In the genomic region with DNA sequence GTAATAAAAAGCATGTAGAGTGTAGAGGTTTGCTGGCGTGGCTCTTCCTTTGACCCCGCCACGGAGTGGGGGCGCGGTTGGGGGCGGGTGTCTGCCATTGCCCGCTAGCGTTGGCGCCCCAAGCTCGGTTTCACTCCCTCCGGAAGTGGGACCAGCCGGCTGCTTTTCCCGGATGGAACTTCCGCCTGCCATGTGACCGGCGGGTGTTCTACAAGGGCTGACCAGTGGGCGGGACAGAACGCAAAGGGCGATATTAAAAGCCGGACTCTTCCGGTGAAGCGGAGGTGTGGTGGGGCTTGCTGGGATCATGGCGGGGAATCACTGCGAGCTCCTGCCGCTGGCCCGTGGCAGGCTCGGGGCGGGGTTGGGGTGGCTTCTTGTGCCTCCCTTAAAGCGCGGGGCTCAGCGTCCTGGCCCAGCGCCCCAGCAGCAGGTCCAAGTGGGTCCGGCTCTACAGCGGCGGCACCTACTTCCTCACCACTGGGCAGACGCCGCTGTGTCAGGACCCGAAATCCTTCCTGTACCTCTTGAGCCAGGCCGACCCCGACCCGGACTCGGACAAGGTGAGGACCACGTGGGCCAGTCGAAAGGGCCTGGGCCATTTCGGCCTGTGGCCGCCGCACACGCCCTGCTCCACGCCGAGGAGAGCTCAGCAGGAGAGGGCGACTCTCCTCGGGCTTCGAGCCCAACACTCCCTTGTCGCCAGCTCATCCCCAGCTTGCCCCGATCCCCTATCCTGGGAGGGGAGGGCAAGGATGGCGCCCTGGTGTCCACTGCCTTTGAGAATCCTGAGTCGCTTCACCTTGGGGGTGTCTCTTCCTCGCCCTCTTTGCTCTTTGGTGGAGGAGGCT, we compare ENCODE assay signal across 8 cellular contexts.
A peak's percentile ranks its signal among the peaks of the same experiment; 100 is the strongest.
DNase-seq lines count a peak whose midpoint lies in the region; ATAC-seq and TF ChIP-seq lines count a peak whose summit lies in the region.

No MANE protein-coding gene starts in this region.

- H3K27ac ChIP-seq in SU-DHL-6 (ENCODE audit: low read depth, low read length): peak overlapping the region; percentile 51
- peak overlapping the region; percentile 76 for H3K27ac ChIP-seq in parathyroid adenoma
- H3K27ac ChIP-seq in tibial artery: peak overlapping the region; percentile 80 to 88

- H3K9ac ChIP-seq in SU-DHL-6 (ENCODE audit: low read length) (peak overlapping the region; percentile 80), parathyroid adenoma (peak overlapping the region; percentile 35)

- peaks cover 9% of the 10 kb centered on the region for H3F3A ChIP-seq in SU-DHL-6 (ENCODE audit: insufficient read depth)

- peak; percentile 92 for DNase-seq in GM04504 (ENCODE audit: low read depth)
- peak; percentile 59 for DNase-seq in NCI-H128 (lab: John Stamatoyannopoulos, UW; ENCODE audit: unreplicated experiment)
- peak; percentile 94 for DNase-seq in activated naive CD8-positive, alpha-beta T cell treated with anti-CD3 and anti-CD28 coated beads, Interleukin-2, amount 50 U/mL, for 24 hours
- peak; percentile 96 for DNase-seq in cardiac septum (ENCODE audit: low spot score)
- DNase-seq in tibial artery: peak; percentile 96

- H4K20me1 ChIP-seq in SU-DHL-6 (ENCODE audit: low read depth, low read length): no peaks in the 10 kb centered on the region

- intact Hi-C loops in cardiac septum (cut with DNase I): no loop called here
- intact Hi-C loops in tibial artery (cut with DNase I; ENCODE audit: low total_unique reads): no loop called here

- peaks cover 33% of the 10 kb centered on the region for H3K4me1 Mint-ChIP-seq in activated naive CD8-positive, alpha-beta T cell treated with anti-CD3 and anti-CD28 coated beads, Interleukin-2, amount 50 U/mL, for 24 hours

- no peak for TF ChIP-seq CTCF in SU-DHL-6 (IDR thresholded peaks at IDR 0.05; ENCODE audit: insufficient read depth, low read length, poor library complexity, severe bottlenecking)
- TF ChIP-seq CTCF in parathyroid adenoma (IDR thresholded peaks at IDR 0.05): no peak
- TF ChIP-seq CTCF in tibial artery (IDR thresholded peaks at IDR 0.05): no peak

- H3K9me2 ChIP-seq in SU-DHL-6 (replicated peaks; ENCODE audit: insufficient read depth, low read length): no peaks in the 10 kb centered on the region

- H3K79me2 ChIP-seq in SU-DHL-6 (ENCODE audit: insufficient read depth, low read length) (peaks cover 14% of the 10 kb centered on the region; the same call in 1 of the 2 replicates), parathyroid adenoma (peaks cover 13% of the 10 kb centered on the region)

- no peaks in the 10 kb centered on the region for H3K36me3 ChIP-seq in SU-DHL-6 (ENCODE audit: low read length)
- H3K36me3 ChIP-seq in parathyroid adenoma (ENCODE audit: control insufficient read depth, insufficient read depth, low read length): no peaks in the 10 kb centered on the region
- H3K36me3 ChIP-seq in tibial artery: peaks cover 5 to 16% (median 7%) of the 10 kb centered on the region in 3 donors

- H3K4me3 Mint-ChIP-seq in activated naive CD8-positive, alpha-beta T cell treated with anti-CD3 and anti-CD28 coated beads, Interleukin-2, amount 50 U/mL, for 24 hours: peak overlapping the region; percentile 91

- H3K4me1 ChIP-seq in parathyroid adenoma (no peaks in the 10 kb centered on the region), tibial artery (peaks cover 0 to 16% (median 6%) of the 10 kb centered on the region in 4 donors)

- H3K9me3 ChIP-seq in SU-DHL-6 (ENCODE audit: insufficient read depth, low read length): no peaks in the 10 kb centered on the region
- H3K9me3 ChIP-seq in parathyroid adenoma (ENCODE audit: control insufficient read depth, low read length): no peaks in the 10 kb centered on the region
- H3K9me3 ChIP-seq in tibial artery: no peaks in the 10 kb centered on the region

- H3K4me2 ChIP-seq in SU-DHL-6 (ENCODE audit: low read depth, low read length, poor library complexity, severe bottlenecking): peak overlapping the region; percentile 92
- H3K4me2 ChIP-seq in parathyroid adenoma (ENCODE audit: low read length): peak overlapping the region; percentile 95

- no peaks in the 10 kb centered on the region for H3K9me3 Mint-ChIP-seq in activated naive CD8-positive, alpha-beta T cell treated with anti-CD3 and anti-CD28 coated beads, Interleukin-2, amount 50 U/mL, for 24 hours

- H3K27ac Mint-ChIP-seq in activated naive CD8-positive, alpha-beta T cell treated with anti-CD3 and anti-CD28 coated beads, Interleukin-2, amount 50 U/mL, for 24 hours: peak overlapping the region; percentile 89

- peak overlapping the region; percentile 61 for H3K4me3 ChIP-seq in SU-DHL-6 (ENCODE audit: insufficient read depth, low read length, poor library complexity, severe bottlenecking)
- peak overlapping the region; percentile 96 for H3K4me3 ChIP-seq in parathyroid adenoma (ENCODE audit: low read depth, low read length)
- H3K4me3 ChIP-seq in tibial artery: peak overlapping the region; percentile 85 to 87

- peak overlapping the region; percentile 77 for H2AFZ ChIP-seq in SU-DHL-6 (ENCODE audit: low read depth, low read length, severe bottlenecking)
- H2AFZ ChIP-seq in parathyroid adenoma: peak overlapping the region; percentile 95

- H3K27me3 ChIP-seq in SU-DHL-6 (ENCODE audit: low read length) (no peaks in the 10 kb centered on the region), parathyroid adenoma (ENCODE audit: control insufficient read depth, insufficient read depth, low read length) (no peaks in the 10 kb centered on the region), tibial artery (no peaks in the 10 kb centered on the region)

- H3K27me3 Mint-ChIP-seq in activated naive CD8-positive, alpha-beta T cell treated with anti-CD3 and anti-CD28 coated beads, Interleukin-2, amount 50 U/mL, for 24 hours: no peaks in the 10 kb centered on the region

- peaks cover 17% of the 10 kb centered on the region for H3K36me3 Mint-ChIP-seq in activated naive CD8-positive, alpha-beta T cell treated with anti-CD3 and anti-CD28 coated beads, Interleukin-2, amount 50 U/mL, for 24 hours (ENCODE audit: low read depth)

- ATAC-seq in HG02588 (IDR thresholded peaks at IDR 0.05; ENCODE audit: unreplicated experiment): peak; percentile 65
- ATAC-seq in activated naive CD8-positive, alpha-beta T cell treated with anti-CD3 and anti-CD28 coated beads, Interleukin-2, amount 50 U/mL, for 24 hours: peak; percentile 74

Comparison
In these comparisons a context has a peak if more than half of its experiments do, and no peak if none do; other contexts are left out.
1. Peak in every context shown above with its lines: DNase-seq, ATAC-seq, H3K4me3 ChIP-seq and H3K27ac ChIP-seq.